Comparison of ENCODE assay signal across 11 cellular contexts in genomic region chr2:162840598-162841246, GRCh38. TPM values are rescaled to one million over a fixed set of nuclear protein-coding genes. Genes with fewer than 3 reads are reported as not detected.
DNase-seq lines count a peak whose midpoint lies in the region; ATAC-seq and TF ChIP-seq lines count a peak whose summit lies in the region.
"Had no signal": no experiment of that assay in that cellular context is flagged by ENCODE, and none has a peak within 500 bp of the region (broad histone marks: within the 10 kb centered on the region; RNA-seq: fewer than 3 reads in every experiment).

No MANE protein-coding gene starts in this region.

- peaks cover 0 to 3% (median 0%) of the 10 kb centered on the region in 4 donors for H3K9me3 ChIP-seq in Peyer's patch

- no peaks in the 10 kb centered on the region for H3K4me1 ChIP-seq in Peyer's patch
- H3K4me1 ChIP-seq: psoas muscle had no signal

- H3K36me3 ChIP-seq in Peyer's patch: no peaks in the 10 kb centered on the region

- no peak overlapping the region for H3K27ac ChIP-seq in Peyer's patch
- H3K27ac ChIP-seq: C4-2B, psoas muscle, VCaP had no signal

- peak; percentile 67 for ATAC-seq in HG02610 (IDR thresholded peaks at IDR 0.05; ENCODE audit: unreplicated experiment)

- H3K4me3 ChIP-seq in cardiac fibroblast (replicated peaks in 1 of 2; ENCODE audit: low read depth in 2 of 2, low read length in 2 of 2) (no peak overlapping the region), Peyer's patch (no peak overlapping the region)
- H3K4me3 ChIP-seq: psoas muscle had no signal

- no peak for TF ChIP-seq POLR2A in Peyer's patch (IDR thresholded peaks at IDR 0.05)

- peaks cover 0 to 6% of the 10 kb centered on the region in 2 donors for H3K27me3 ChIP-seq in Peyer's patch

- no peak for TF ChIP-seq CTCF in cardiac fibroblast (IDR thresholded peaks at IDR 0.05; ENCODE audit: low read depth, low read length)
- TF ChIP-seq CTCF in Peyer's patch (IDR thresholded peaks at IDR 0.05): no peak

- DNase-seq in SKM-1 treated with dmso at 0.1 percent for 144 hours (lab: John Stamatoyannopoulos, UW; ENCODE audit: unreplicated experiment) (peak; percentile 12), SKM-1 (lab: John Stamatoyannopoulos, UW; ENCODE audit: unreplicated experiment) (no peak), NCI-H774 (lab: John Stamatoyannopoulos, UW) (peak; percentile 17), cardiac fibroblast (ENCODE audit: low read depth in 2 of 2) (peak; percentile 71 to 78), lung microvascular endothelial cell (ENCODE audit: low read depth in 2 of 2) (peak; percentile 72 to 75), Peyer's patch (no peak), NCI-H1417 (lab: John Stamatoyannopoulos, UW) (no peak)
- DNase-seq: psoas muscle had no signal

RNA-seq across cellular contexts. Expression of gene KCNH7, which starts 2.2 kb away (rescaled TPM):
- total RNA-seq in lung microvascular endothelial cell: not detected in 2 replicates
- not detected for total RNA-seq in Peyer's patch
- total RNA-seq: psoas muscle had no signal

Comparison
In these comparisons a context has a peak if more than half of its experiments do, and no peak if none do; other contexts are left out.
1. DNase-seq: peak in SKM-1 treated with dmso at 0.1 percent for 144 hours (single experiment), NCI-H774 (single experiment), cardiac fibroblast (2 of 2) and lung microvascular endothelial cell (2 of 2); none in SKM-1 (single experiment), Peyer's patch (0 of 3) and NCI-H1417 (0 of 3).